Comparison of ENCODE assay signal across 1 cellular context in genomic region chr19:7980635-7981121, GRCh38.
TF ChIP-seq lines count a peak whose summit lies in the region.

No MANE protein-coding gene starts in this region.

TF ChIP-seq in K562, 482 proteins besides CTCF, POLR2A, EP300 and RAD21:
- TF ChIP-seq ZNF140 (CRISPR knock-in tag; IDR thresholded peaks at IDR 0.05) = no peak
- TF ChIP-seq RHOXF2B (CRISPR knock-in tag; conservative IDR thresholded peaks at IDR 0.05) = no peak
- TF ChIP-seq ZKSCAN1 (IDR thresholded peaks at IDR 0.05; ENCODE audit: low read depth, low read length) = peak; percentile 62; the same call in 1 of the 2 replicates
- TF ChIP-seq TARDBP (IDR thresholded peaks at IDR 0.05) = no peak
- no peak for TF ChIP-seq ZNF609 (CRISPR knock-in tag; IDR thresholded peaks at IDR 0.05; ENCODE audit: borderline replicate concordance)
- no peak for TF ChIP-seq SLC30A9 (CRISPR knock-in tag; IDR thresholded peaks at IDR 0.05)
